8 cellular contexts compared by ENCODE assay signal in the genomic region with DNA sequence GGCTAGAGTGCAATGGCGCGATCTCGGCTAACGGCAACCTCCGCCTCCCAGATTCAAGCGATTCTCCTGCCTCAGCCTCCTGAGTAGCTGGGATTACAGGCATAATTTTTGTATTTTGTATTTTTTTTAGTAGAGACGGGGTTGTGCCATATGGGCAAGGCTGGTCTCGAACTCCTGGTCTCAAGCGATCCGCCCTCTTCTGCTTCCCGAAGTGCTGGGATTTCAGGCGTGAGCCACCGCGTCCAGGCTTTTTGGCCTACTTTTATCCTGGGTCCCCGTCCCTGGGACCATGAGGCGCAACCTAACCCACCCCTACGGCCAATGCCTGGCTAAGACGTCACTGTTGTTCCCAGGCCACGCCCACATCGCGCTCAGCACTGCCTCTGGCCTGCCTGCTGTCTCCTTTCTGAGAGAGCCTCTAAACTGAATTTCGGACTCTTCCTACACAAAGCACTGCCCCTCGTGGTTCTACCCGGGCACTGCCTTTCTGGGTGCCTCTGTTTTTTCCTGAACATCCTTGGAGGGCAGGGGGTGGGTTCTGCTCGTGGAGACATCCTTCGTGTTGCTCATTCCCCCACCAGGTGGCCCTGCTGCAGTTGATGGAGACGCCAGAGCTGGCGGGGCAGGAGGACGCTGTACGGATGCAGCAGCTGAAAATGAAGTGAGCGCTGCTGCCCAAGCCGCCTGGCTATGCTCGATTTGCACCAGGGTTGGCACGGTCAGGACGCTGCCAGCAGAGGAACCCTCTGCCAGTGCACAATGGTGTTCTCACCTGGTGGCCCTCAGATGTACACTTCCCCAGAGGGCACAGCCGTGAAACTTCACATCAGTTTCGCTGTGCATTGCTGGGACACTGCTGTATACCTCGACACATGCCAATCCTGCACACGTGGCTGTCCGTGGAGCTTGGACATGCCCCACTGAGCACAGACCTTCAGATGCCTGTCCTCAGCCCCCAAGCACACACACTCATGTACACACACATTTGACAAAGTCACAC. TPM values are rescaled to one million over a fixed set of nuclear protein-coding genes. Genes with fewer than 3 reads are reported as not detected.
DNase-seq lines count a peak whose midpoint lies in the region; ATAC-seq and TF ChIP-seq lines count a peak whose summit lies in the region.

No MANE protein-coding gene starts in this region.

- H3K4me3 ChIP-seq in kidney epithelial cell (ENCODE audit: low read depth, low read length): peak overlapping the region; percentile 81
- no peak overlapping the region for H3K4me3 ChIP-seq in upper lobe of right lung

- TF ChIP-seq CTCF in brain (conservative IDR thresholded peaks at IDR 0.05): peak; percentile 64 to 76
- peak; percentile 65 for TF ChIP-seq CTCF in kidney epithelial cell (IDR thresholded peaks at IDR 0.05; ENCODE audit: insufficient read depth, low read length, poor library complexity, severe bottlenecking)
- no peak for TF ChIP-seq CTCF in upper lobe of right lung (IDR thresholded peaks at IDR 0.05)

- no peak overlapping the region for H3K27ac ChIP-seq in upper lobe of right lung

- no peaks in the 10 kb centered on the region for H3K9me3 ChIP-seq in upper lobe of right lung

- peaks cover 46% of the 10 kb centered on the region for H3K4me1 Mint-ChIP-seq in brain

- H3K27ac Mint-ChIP-seq in brain: peak overlapping the region; percentile 78 to 100 (median 97)

- H3K9me3 Mint-ChIP-seq in brain: no peaks in the 10 kb centered on the region

- peaks cover 3% of the 10 kb centered on the region for H3K36me3 Mint-ChIP-seq in brain

- H3K36me3 ChIP-seq in kidney epithelial cell (ENCODE audit: control insufficient read depth, insufficient read depth, low read length) (no peaks in the 10 kb centered on the region), upper lobe of right lung (peaks cover 15% of the 10 kb centered on the region)

- DNase-seq in NCI-H524 (lab: John Stamatoyannopoulos, UW) (peak; percentile 40 to 49), NCI-H524 treated with DMSO at 0.1 percent for 48 hours (lab: John Stamatoyannopoulos, UW) (no peak), NCI-H345 treated with DMSO at 0.1 percent for 48 hours (lab: John Stamatoyannopoulos, UW; ENCODE audit: unreplicated experiment) (peak; percentile 92), kidney epithelial cell (ENCODE audit: low read depth) (peak; percentile 56), upper lobe of right lung (peak; percentile 62), NCI-H1436 treated with DMSO at 0.1 percent for 48 hours (lab: John Stamatoyannopoulos, UW) (no peak)

- ATAC-seq in upper lobe of right lung (no peak), GM18505 (IDR thresholded peaks at IDR 0.05; ENCODE audit: unreplicated experiment) (no peak)

- H3K27me3 ChIP-seq in kidney epithelial cell (ENCODE audit: control insufficient read depth, insufficient read depth, low read length): peaks cover 4% of the 10 kb centered on the region
- H3K27me3 ChIP-seq in upper lobe of right lung: no peaks in the 10 kb centered on the region

- peak overlapping the region; percentile 86 to 95 (median 90) for H3K4me3 Mint-ChIP-seq in brain

- peaks cover 28% of the 10 kb centered on the region for H3K4me1 ChIP-seq in upper lobe of right lung

- H3K27me3 Mint-ChIP-seq in brain: peaks cover 15% of the 10 kb centered on the region

- TF ChIP-seq POLR2A in GM18505 (IDR thresholded peaks at IDR 0.05; ENCODE audit: borderline replicate concordance, extremely low read depth, insufficient read depth, insufficient read length): no peak

- intact Hi-C loops in upper lobe of right lung (cut with DNase I): loop anchor here (10.0 kb wide), 1 partner anchor 264 kb away; no protein-coding TSS in a partner anchor

RNA-seq across cellular contexts. Expression of gene REX1BD, which starts 2.0 kb away (rescaled TPM):
- 32.9 TPM for polyA plus RNA-seq in brain (ENCODE audit: insufficient read depth, low read depth, low replicate concordance)
- total RNA-seq in kidney epithelial cell (119 and 136 TPM in 2 replicates), upper lobe of right lung (57.1 TPM)

RNA-seq across cellular contexts. Expression of gene CRLF1, which starts 16.0 kb away (rescaled TPM):
- polyA plus RNA-seq in brain (ENCODE audit: insufficient read depth, low read depth, low replicate concordance): 22.2 TPM
- total RNA-seq in kidney epithelial cell (16.5 and 30.1 TPM in 2 replicates), upper lobe of right lung (23.4 TPM)

RNA-seq across cellular contexts. Expression of gene UBA52, which starts 18.9 kb away (rescaled TPM):
- polyA plus RNA-seq in brain (ENCODE audit: insufficient read depth, low read depth, low replicate concordance): 1,684 TPM
- total RNA-seq in kidney epithelial cell (859 and 990 TPM in 2 replicates), upper lobe of right lung (840 TPM)

RNA-seq across cellular contexts. Expression of gene TMEM59L, which starts 22.1 kb away (rescaled TPM):
- polyA plus RNA-seq in brain (ENCODE audit: insufficient read depth, low read depth, low replicate concordance): 124 TPM
- total RNA-seq in kidney epithelial cell: 3.8 and 6.5 TPM in 2 replicates
- total RNA-seq in upper lobe of right lung: 2.2 TPM

RNA-seq across cellular contexts. Expression of gene KXD1, which starts 32.9 kb away (rescaled TPM):
- 93.5 TPM for polyA plus RNA-seq in brain (ENCODE audit: insufficient read depth, low read depth, low replicate concordance)
- total RNA-seq in kidney epithelial cell: 121 and 172 TPM in 2 replicates
- 68.3 TPM for total RNA-seq in upper lobe of right lung

Comparison
In these comparisons a context has a peak if more than half of its experiments do, and no peak if none do; other contexts are left out.
1. DNase-seq: peak in NCI-H524 (2 of 2), NCI-H345 treated with DMSO at 0.1 percent for 48 hours (single experiment), kidney epithelial cell (single experiment) and upper lobe of right lung (single experiment); none in NCI-H524 treated with DMSO at 0.1 percent for 48 hours (single experiment) and NCI-H1436 treated with DMSO at 0.1 percent for 48 hours (single experiment).